In genomic region chr2:197254776-197255521, GRCh38 we compare ENCODE assay signal across 8 cellular contexts. TPM values are rescaled to one million over a fixed set of nuclear protein-coding genes. Genes with fewer than 3 reads are reported as not detected.
A peak's percentile ranks its signal among the peaks of the same experiment; 100 is the strongest.
DNase-seq lines count a peak whose midpoint lies in the region; ATAC-seq and TF ChIP-seq lines count a peak whose summit lies in the region.

No MANE protein-coding gene starts in this region.

- TF ChIP-seq CTCF in heart right ventricle (IDR thresholded peaks at IDR 0.05) = no peak

- no peaks in the 10 kb centered on the region for H3K9me3 ChIP-seq in heart right ventricle
- H3K9me3 ChIP-seq in stomach smooth muscle (ENCODE audit: control insufficient read depth in 2 of 2, low read length in 2 of 2) = no peaks in the 10 kb centered on the region

- no peaks in the 10 kb centered on the region for H3K36me3 ChIP-seq in heart right ventricle
- H3K36me3 ChIP-seq in stomach smooth muscle (ENCODE audit: control insufficient read depth in 2 of 2, insufficient read depth in 2 of 2, low read length in 2 of 2) = no peaks in the 10 kb centered on the region

- H3K4me3 ChIP-seq in heart right ventricle = peak overlapping the region in 3 of 10 donors; percentile 2 to 30 (median 8)
- H3K4me3 ChIP-seq in stomach smooth muscle (ENCODE audit: low read length in 2 of 2) = peak overlapping the region; percentile 17 to 57

- H3K27me3 ChIP-seq in heart right ventricle (no peaks in the 10 kb centered on the region), stomach smooth muscle (ENCODE audit: control insufficient read depth in 1 of 2, insufficient read depth in 2 of 2, low read length in 2 of 2) (no peaks in the 10 kb centered on the region)

- H3K9ac ChIP-seq in stomach smooth muscle (ENCODE audit: low read length in 2 of 2) = peak overlapping the region; percentile 65 to 74

- H3K27ac ChIP-seq in heart right ventricle (peak overlapping the region in 8 of 10 donors; percentile 5 to 85 (median 24)), caudate nucleus (ENCODE audit: low read depth, low read length) (peak overlapping the region; percentile 50), stomach smooth muscle (ENCODE audit: low read length) (peak overlapping the region; percentile 89)

- H3K4me1 ChIP-seq in heart right ventricle = peaks cover 0 to 84% (median 6%) of the 10 kb centered on the region in 9 donors
- peaks cover 17% of the 10 kb centered on the region for H3K4me1 ChIP-seq in stomach smooth muscle (ENCODE audit: control insufficient read depth, insufficient read depth, low read length)

- no peak for DNase-seq in heart right ventricle
- no peak for DNase-seq in cardiac septum (ENCODE audit: low spot score)
- no peak for DNase-seq in caudate nucleus (lab: John Stamatoyannopoulos, UW)
- no peak for DNase-seq in DMS53 (lab: John Stamatoyannopoulos, UW)
- DNase-seq in NCI-H2029 treated with DMSO at 0.1 percent for 48 hours (lab: John Stamatoyannopoulos, UW) = no peak
- DNase-seq in NK-92 treated with Interleukin-12 subunit alpha and Interleukin-12 subunit beta, amount 100 ng/mL, for 24 hours (lab: John Stamatoyannopoulos, UW) = no peak

- intact Hi-C loops in heart right ventricle (cut with DNase I) = no loop called here
- intact Hi-C loops in cardiac septum (cut with DNase I) = no loop called here

- ATAC-seq in heart right ventricle = peak in 5 of 8 donors; percentile 10 to 33 (median 27)
- peak; percentile 35 for ATAC-seq in HG03159 (IDR thresholded peaks at IDR 0.05; ENCODE audit: unreplicated experiment)

- WGBS in heart right ventricle, 2 donors = 81 to 89% methylated on average over 5 of the region's 5 CpGs

RNA-seq across cellular contexts. Expression of gene ANKRD44, which starts 55.6 kb away (rescaled TPM):
- total RNA-seq in heart right ventricle (10 to 100 TPM in 1 of 10 donors, 1 to 10 TPM in 9; 4.2 to 20.1 (median 7.3) TPM), cardiac septum (6.4 TPM)
- 1 to 10 TPM; 1.1 to 2.3 TPM for polyA plus RNA-seq in heart right ventricle

Comparison
In these comparisons a context has a peak if more than half of its experiments do, and no peak if none do; other contexts are left out.
1. H3K27ac ChIP-seq: peak in every context shown above with its lines; median percentile 89 in stomach smooth muscle; 50 in caudate nucleus; 24 in heart right ventricle.